8 cellular contexts compared by ENCODE assay signal in the genomic region with DNA sequence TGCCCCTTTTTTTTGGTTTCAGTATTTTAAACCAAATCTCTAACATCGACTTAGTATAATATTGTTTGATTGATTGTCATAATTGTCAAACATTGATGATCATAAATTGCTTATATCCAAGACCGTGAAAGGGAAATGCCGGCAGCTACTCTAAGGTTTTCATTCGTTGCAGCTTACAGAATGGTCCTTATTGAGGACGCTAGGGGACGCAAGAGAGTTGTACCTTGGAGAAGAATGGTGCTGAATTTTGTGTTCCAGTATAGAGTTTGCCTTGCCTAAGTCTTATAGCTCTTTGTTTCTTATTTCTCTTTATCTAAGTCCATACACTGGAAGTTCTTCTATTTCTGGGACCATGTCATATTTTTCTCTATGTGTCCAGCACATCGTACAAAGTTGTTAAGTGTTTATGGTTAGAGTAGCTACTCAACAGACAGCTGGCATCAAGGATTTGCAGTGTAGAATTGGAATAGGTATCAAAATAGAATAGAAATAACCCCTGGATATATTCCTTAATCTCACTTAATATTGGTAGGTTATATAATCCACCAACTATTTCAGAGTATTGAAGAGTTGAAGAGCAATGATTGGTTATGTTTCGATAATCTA.
DNase-seq lines count a peak whose midpoint lies in the region; TF ChIP-seq lines count a peak whose summit lies in the region.
"Not testable (repeated sequence)": the region's sequence is repeated elsewhere in the genome, so short reads cannot be mapped to it uniquely, and the experiment has no call there.

No MANE protein-coding gene starts in this region.

- not testable (repeated sequence) for H3K27me3 ChIP-seq in NT2/D1 (ENCODE audit: insufficient read depth, insufficient read length)

- not testable (repeated sequence) for H3K9ac ChIP-seq in NT2/D1 (ENCODE audit: insufficient read length, low read depth)

- H3K36me3 ChIP-seq in NT2/D1 (ENCODE audit: insufficient read depth, insufficient read length, low read length), result not testable (repeated sequence)

- not testable (repeated sequence) for H3K4me3 ChIP-seq in AG09309 (ENCODE audit: control insufficient read depth, low read depth, low read length); GM12875 (ENCODE audit: low read depth, low read length); NT2/D1 (ENCODE audit: insufficient read length, low read depth); epithelial cell of proximal tubule (ENCODE audit: low read depth, low read length)

- not testable (repeated sequence) for H3K9me3 ChIP-seq in NT2/D1 (ENCODE audit: insufficient read depth, low read length)

- TF ChIP-seq CTCF in AG09309 (IDR thresholded peaks at IDR 0.05; ENCODE audit: control insufficient read depth, insufficient read depth, low read depth, low read length, missing control alignments) (peak; percentile 73), GM12875 (IDR thresholded peaks at IDR 0.05; ENCODE audit: borderline replicate concordance, insufficient read depth, low read depth, low read length) (peak; percentile 52; the same call in 1 of the 2 replicates), epithelial cell of proximal tubule (conservative IDR thresholded peaks at IDR 0.05; ENCODE audit: low read depth, low read length) (peak; percentile 72)

- not testable (repeated sequence) for DNase-seq in AG09309 (ENCODE audit: low read depth); epithelial cell of proximal tubule (ENCODE audit: low read depth)
- DNase-seq in NCI-H1092 treated with DMSO at 0.1 percent for 48 hours (lab: John Stamatoyannopoulos, UW) (peak; percentile 43), NT2/D1 (ENCODE audit: low read depth, low spot score) (peak; percentile 54), kidney tubule cell (ENCODE audit: low spot score) (peak; percentile 69), renal cortical epithelial cell (ENCODE audit: low read depth) (peak; percentile 65)
- DNase-seq in activated CD4-positive, alpha-beta T cell treated with anti-CD3 and anti-CD28 coated beads for 48 hours, result peak; percentile 6

- H3K4me1 ChIP-seq in NT2/D1 (ENCODE audit: insufficient read depth, insufficient read length), result not testable (repeated sequence)
